In genomic region chr13:44429311-44429710, GRCh38 we compare ENCODE assay signal across 35 cellular contexts. TPM values are rescaled to one million over a fixed set of nuclear protein-coding genes. Genes with fewer than 3 reads are reported as not detected.
"Had no signal": no experiment of that assay in that cellular context is flagged by ENCODE, and none has a peak within 500 bp of the region (broad histone marks: within the 10 kb centered on the region; RNA-seq: fewer than 3 reads in every experiment).

No MANE protein-coding gene starts in this region.

- ATAC-seq: activated CD8-positive, alpha-beta memory T cell treated with anti-CD3 and anti-CD28 coated beads, Interleukin-2, amount 10 ng/mL, durations not matched to agents 7 days and 5 days; activated naive CD8-positive, alpha-beta T cell treated with anti-CD3 and anti-CD28 coated beads, Interleukin-2, amount 50 U/mL, for 24 hours; SK-N-SH treated with all-trans-retinoic acid at 6 μM for 48 hours had no signal

- H3K4me3 Mint-ChIP-seq: activated B cell treated with CpG ODN at 0.5 μM for 24 hours; activated CD4-positive, alpha-beta memory T cell treated with anti-CD3 and anti-CD28 coated beads, Interleukin-2, amount 10 ng/mL, durations not matched to agents 7 days and 5 days; activated CD8-positive, alpha-beta memory T cell treated with anti-CD3 and anti-CD28 coated beads, Interleukin-2, amount 10 ng/mL, durations not matched to agents 7 days and 5 days; activated naive CD4-positive, alpha-beta T cell treated with anti-CD3 and anti-CD28 coated beads, Interleukin-2, amount 10 ng/mL, durations not matched to agents 7 days and 5 days; activated naive CD8-positive, alpha-beta T cell; activated naive CD8-positive, alpha-beta T cell treated with anti-CD3 and anti-CD28 coated beads, Interleukin-2, amount 50 U/mL, for 24 hours; central memory CD8-positive, alpha-beta T cell had no signal

- H3K27ac Mint-ChIP-seq: activated B cell treated with CpG ODN at 0.5 μM for 24 hours; activated CD4-positive, alpha-beta memory T cell treated with anti-CD3 and anti-CD28 coated beads, Interleukin-2, amount 10 ng/mL, durations not matched to agents 7 days and 5 days; activated CD8-positive, alpha-beta memory T cell treated with anti-CD3 and anti-CD28 coated beads, Interleukin-2, amount 10 ng/mL, durations not matched to agents 7 days and 5 days; activated naive CD4-positive, alpha-beta T cell treated with anti-CD3 and anti-CD28 coated beads, Interleukin-2, amount 10 ng/mL, durations not matched to agents 7 days and 5 days; activated naive CD8-positive, alpha-beta T cell; activated naive CD8-positive, alpha-beta T cell treated with anti-CD3 and anti-CD28 coated beads, Interleukin-2, amount 50 U/mL, for 24 hours had no signal

- H3K27ac ChIP-seq: KMS-11, PC-9, SJSA1, VCaP had no signal

- H3K9me3 Mint-ChIP-seq: activated B cell treated with CpG ODN at 0.5 μM for 24 hours; activated CD4-positive, alpha-beta memory T cell treated with anti-CD3 and anti-CD28 coated beads, Interleukin-2, amount 10 ng/mL, durations not matched to agents 7 days and 5 days; activated naive CD4-positive, alpha-beta T cell treated with anti-CD3 and anti-CD28 coated beads, Interleukin-2, amount 10 ng/mL, durations not matched to agents 7 days and 5 days; activated naive CD8-positive, alpha-beta T cell treated with anti-CD3 and anti-CD28 coated beads, Interleukin-2, amount 50 U/mL, for 24 hours; central memory CD8-positive, alpha-beta T cell had no signal

- H3K36me3 Mint-ChIP-seq: activated CD8-positive, alpha-beta memory T cell treated with anti-CD3 and anti-CD28 coated beads, Interleukin-2, amount 10 ng/mL, durations not matched to agents 7 days and 5 days had no signal

- H3K27me3 ChIP-seq: ascending aorta, cardiac muscle cell, SJSA1 had no signal

- DNase-seq: activated B cell treated with CpG ODN at 0.5 μM for 24 hours; activated CD4-positive, alpha-beta memory T cell treated with anti-CD3 and anti-CD28 coated beads, Interleukin-2, amount 10 ng/mL, durations not matched to agents 7 days and 5 days; activated CD4-positive, alpha-beta T cell treated with anti-CD3 and anti-CD28 coated beads for 4 hours; activated CD4-positive, CD25-positive, alpha-beta regulatory T cell treated with anti-CD3 and anti-CD28 coated beads, Interleukin-2, amount 50 U/mL, for 72 hours; activated CD8-positive, alpha-beta memory T cell treated with anti-CD3 and anti-CD28 coated beads for 24 hours; activated CD8-positive, alpha-beta memory T cell treated with anti-CD3 and anti-CD28 coated beads, Interleukin-2, amount 10 ng/mL, durations not matched to agents 7 days and 5 days; activated CD8-positive, alpha-beta memory T cell treated with anti-CD3 and anti-CD28 coated beads, Interleukin-2, amount 50 U/mL, for 48 hours; activated effector memory CD4-positive, alpha-beta T cell treated with Interleukin-2 at 50 U/mL for 16 hours; activated naive CD4-positive, alpha-beta T cell treated with anti-CD3 and anti-CD28 coated beads, Interleukin-2, amount 10 ng/mL, durations not matched to agents 7 days and 5 days; activated naive CD8-positive, alpha-beta T cell treated with anti-CD3 and anti-CD28 coated beads, Interleukin-2, amount 50 U/mL, for 24 hours; activated T-cell treated with anti-CD3 and anti-CD28 coated beads, Interleukin-2, amount 50 U/mL, for 48 hours; amniotic stem cell; NCI-H1092 treated with DMSO at 0.1 percent for 48 hours; NCI-H1417; NCI-H187 treated with DMSO at 0.1 percent for 48 hours; NCI-H2081; NCI-H2171 treated with DMSO at 0.1 percent for 48 hours; NCI-H2227 treated with DMSO at 0.1 percent for 48 hours; NCI-H446; NCI-H524; NCI-H69; NCI-H82; PC-9; SHP77 treated with DMSO at 0.1 percent for 48 hours; T-helper 1 cell; T-helper 2 cell; T-helper 9 cell had no signal

- H3K4me1 Mint-ChIP-seq: activated CD4-positive, alpha-beta memory T cell treated with anti-CD3 and anti-CD28 coated beads, Interleukin-2, amount 10 ng/mL, durations not matched to agents 7 days and 5 days; activated CD8-positive, alpha-beta memory T cell treated with anti-CD3 and anti-CD28 coated beads, Interleukin-2, amount 10 ng/mL, durations not matched to agents 7 days and 5 days; activated naive CD4-positive, alpha-beta T cell treated with anti-CD3 and anti-CD28 coated beads, Interleukin-2, amount 10 ng/mL, durations not matched to agents 7 days and 5 days; activated naive CD8-positive, alpha-beta T cell treated with anti-CD3 and anti-CD28 coated beads, Interleukin-2, amount 50 U/mL, for 24 hours; central memory CD8-positive, alpha-beta T cell had no signal

RNA-seq across cellular contexts. Expression of gene SERP2, which starts 55.7 kb away (rescaled TPM):
- total RNA-seq: activated CD4-positive, alpha-beta memory T cell treated with anti-CD3 and anti-CD28 coated beads, Interleukin-2, amount 10 ng/mL, durations not matched to agents 7 days and 5 days; activated CD8-positive, alpha-beta memory T cell treated with anti-CD3 and anti-CD28 coated beads, Interleukin-2, amount 10 ng/mL, durations not matched to agents 7 days and 5 days; SJSA1 had no signal
